In the genomic region with DNA sequence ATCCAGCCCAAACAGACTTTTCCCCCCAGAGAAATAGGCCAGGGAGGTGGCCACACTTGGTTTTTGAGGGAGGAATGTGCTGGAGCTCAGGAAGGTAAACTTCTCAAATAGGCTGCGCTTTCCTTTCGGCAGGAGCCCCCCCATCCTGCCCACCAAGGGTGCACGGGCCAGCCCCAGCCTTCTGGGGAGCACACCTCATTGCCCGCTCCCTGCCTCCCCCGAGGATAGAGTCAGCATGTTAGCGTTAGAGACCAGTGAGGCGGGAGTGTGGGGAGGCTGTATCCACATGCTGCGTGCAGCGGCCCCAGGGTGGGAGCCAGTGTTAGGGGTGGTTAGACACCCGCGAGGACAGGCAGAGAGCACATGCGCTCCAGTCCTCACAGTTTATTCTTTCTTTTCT, we compare ENCODE assay signal across 23 cellular contexts. TPM values are rescaled to one million over a fixed set of nuclear protein-coding genes. Genes with fewer than 3 reads are reported as not detected.
DNase-seq lines count a peak whose midpoint lies in the region; TF ChIP-seq lines count a peak whose summit lies in the region.
"Had no signal": no experiment of that assay in that cellular context is flagged by ENCODE, and none has a peak within 500 bp of the region (broad histone marks: within the 10 kb centered on the region; RNA-seq: fewer than 3 reads in every experiment).

No MANE protein-coding gene starts in this region.

- H2BK12ac ChIP-seq in trophoblast cell (ENCODE audit: low read length), result no peak overlapping the region

- H3K18ac ChIP-seq in trophoblast cell (ENCODE audit: low read length), result no peak overlapping the region

- no peaks in the 10 kb centered on the region for H3K9me3 ChIP-seq in HEK293 (ENCODE audit: control insufficient read depth, insufficient read depth, low read depth, low read length)
- no peaks in the 10 kb centered on the region for H3K9me3 ChIP-seq in endodermal cell (ENCODE audit: control insufficient read depth, low read length)
- no peaks in the 10 kb centered on the region for H3K9me3 ChIP-seq in trophoblast cell (ENCODE audit: insufficient read depth, low read depth, low read length)
- H3K9me3 ChIP-seq: heart right ventricle, Peyer's patch had no signal

- H3K36me3 Mint-ChIP-seq in endodermal cell (ENCODE audit: low read depth), result peaks cover 33% of the 10 kb centered on the region

- H2BK5ac ChIP-seq in trophoblast cell (ENCODE audit: low read depth, low read length, poor library complexity), result no peak overlapping the region

- POLR2A ChIA-PET in HEK293 (lab: Yijun Ruan, JAX), result no interaction called here

- H3K79me1 ChIP-seq in trophoblast cell (ENCODE audit: low read length), result no peaks in the 10 kb centered on the region

- no peak overlapping the region for H2AK5ac ChIP-seq in trophoblast cell (ENCODE audit: low read length)

- TF ChIP-seq CTCF in HEK293 (tag by site-specific recombination; IDR thresholded peaks at IDR 0.05), result no peak
- TF ChIP-seq CTCF in endodermal cell (conservative IDR thresholded peaks at IDR 0.05), result no peak

- H3K9me3 Mint-ChIP-seq in endodermal cell, result no peaks in the 10 kb centered on the region
- H3K9me3 Mint-ChIP-seq: CD4-positive, alpha-beta memory T cell; memory B cell; T-cell had no signal

- peaks cover 23% of the 10 kb centered on the region for H3K4me1 Mint-ChIP-seq in endodermal cell
- H3K4me1 Mint-ChIP-seq: CD4-positive, alpha-beta memory T cell; memory B cell; T-cell had no signal

- H2AFZ ChIP-seq in trophoblast cell (ENCODE audit: insufficient read depth, low read length, poor library complexity), result no peak overlapping the region
- H2AFZ ChIP-seq: GM23248 had no signal

- H3K4me2 ChIP-seq in trophoblast cell (ENCODE audit: low read length), result no peak overlapping the region
- H3K4me2 ChIP-seq: smooth muscle cell had no signal

- DNase-seq in COLO668 (lab: John Stamatoyannopoulos, UW; ENCODE audit: unreplicated experiment) (peak; percentile 6), endodermal cell (peak; percentile 50), trophoblast cell (no peak), T-helper 1 cell (no peak)
- no peak for DNase-seq in effector CD4-positive, alpha-beta T cell
- DNase-seq in activated CD4-positive, alpha-beta T cell treated with anti-CD3 and anti-CD28 coated beads for 4 hours, result no peak
- DNase-seq: activated CD4-positive, CD25-positive, alpha-beta regulatory T cell treated with anti-CD3 and anti-CD28 coated beads, Interleukin-2, amount 50 U/mL, for 72 hours; activated CD8-positive, alpha-beta T cell treated with anti-CD3 and anti-CD28 coated beads, Interleukin-2, amount 10 ng/mL, durations not matched to agents 7 days and 5 days; activated effector memory CD4-positive, alpha-beta T cell treated with Interleukin-2 at 50 U/mL for 16 hours; activated T-cell treated with anti-CD3 and anti-CD28 coated beads for 4 hours; CD4-positive, alpha-beta memory T cell; effector memory CD4-positive, alpha-beta T cell; foreskin keratinocyte; GF-D8; GM23248; heart right ventricle; NCI-H1930; Peyer's patch; stimulated activated CD4-positive, alpha-beta T cell treated with anti-CD3 and anti-CD28 coated beads, Interleukin-2, amount 100 ng/mL, for 24 hours; T-cell had no signal

- no peak overlapping the region for H3K4me3 Mint-ChIP-seq in endodermal cell
- H3K4me3 Mint-ChIP-seq: activated CD8-positive, alpha-beta T cell treated with anti-CD3 and anti-CD28 coated beads, Interleukin-2, amount 10 ng/mL, durations not matched to agents 7 days and 5 days; memory B cell; T-cell had no signal

- 0 out of 2 replicates have a peak overlapping the region, but pooled peaks have one; percentile 11 for H3K27ac ChIP-seq in HEK293 (ENCODE audit: extremely low read depth, low read depth, low read length)
- no peak overlapping the region for H3K27ac ChIP-seq in endodermal cell (ENCODE audit: low read depth, low read length)
- no peak overlapping the region for H3K27ac ChIP-seq in trophoblast cell (ENCODE audit: low read depth, low read length)
- H3K27ac ChIP-seq: foreskin keratinocyte, GM23248, heart right ventricle, Peyer's patch had no signal

- H3K27ac Mint-ChIP-seq in endodermal cell, result no peak overlapping the region
- H3K27ac Mint-ChIP-seq: activated CD8-positive, alpha-beta T cell treated with anti-CD3 and anti-CD28 coated beads, Interleukin-2, amount 10 ng/mL, durations not matched to agents 7 days and 5 days; memory B cell; T-cell had no signal

- H3K9ac ChIP-seq in endodermal cell (ENCODE audit: extremely low read depth, low read length, poor library complexity, severe bottlenecking) (no peak overlapping the region), trophoblast cell (ENCODE audit: low read length) (no peak overlapping the region)
- H3K9ac ChIP-seq: GM23248 had no signal

- H4K12ac ChIP-seq in trophoblast cell (ENCODE audit: low read depth, low read length), result no peak overlapping the region

- no peak overlapping the region for H3K4ac ChIP-seq in trophoblast cell (ENCODE audit: low read depth, low read length)

- WGBS in endodermal cell (ENCODE audit: insufficient coverage in 1 of 2, insufficient read length in 1 of 2), 2 experiments, result 90 to 91% methylated on average over 8 to 12 of the region's 12 CpGs
- no CpG with 5 or more reads among the region's 12 CpGs for WGBS in trophoblast cell (ENCODE audit: extremely low coverage, insufficient coverage, insufficient read length)

- H3K4me3 ChIP-seq in HEK293 (ENCODE audit: low read depth, low read length), result no peak overlapping the region
- no peak overlapping the region for H3K4me3 ChIP-seq in endodermal cell (ENCODE audit: low read length)
- peak overlapping the region; percentile 41 for H3K4me3 ChIP-seq in trophoblast cell (ENCODE audit: low read depth, low read length)
- H3K4me3 ChIP-seq: GM23248, heart right ventricle, Peyer's patch, smooth muscle cell had no signal

- H3K36me3 ChIP-seq in HEK293 (ENCODE audit: control insufficient read depth in 2 of 2, insufficient read depth in 1 of 2, low read length in 2 of 2), result peaks cover 0 to 64% of the 10 kb centered on the region in 2 experiments; a peak in 1 of 3 replicates
- H3K36me3 ChIP-seq in endodermal cell (ENCODE audit: control insufficient read depth, insufficient read depth, low read length), result peaks cover 9% of the 10 kb centered on the region
- peaks cover 49 to 56% of the 10 kb centered on the region in 2 experiments for H3K36me3 ChIP-seq in trophoblast cell (ENCODE audit: control insufficient read depth in 1 of 2, insufficient read depth in 2 of 2, low read length in 2 of 2)

- no peak overlapping the region for H3K23ac ChIP-seq in trophoblast cell (ENCODE audit: low read length)

- no peak overlapping the region for H4K91ac ChIP-seq in trophoblast cell (ENCODE audit: low read depth, low read length)

- H3K14ac ChIP-seq in trophoblast cell (ENCODE audit: low read length), result no peak overlapping the region

- peaks cover 10% of the 10 kb centered on the region for H3K4me1 ChIP-seq in HEK293 (ENCODE audit: control insufficient read depth, insufficient read depth, low read length)
- peaks cover 10% of the 10 kb centered on the region for H3K4me1 ChIP-seq in endodermal cell (ENCODE audit: control insufficient read depth, insufficient read depth, low read length)
- no peaks in the 10 kb centered on the region for H3K4me1 ChIP-seq in trophoblast cell (ENCODE audit: control insufficient read depth in 1 of 2, insufficient read depth in 2 of 2, low read length in 2 of 2)
- H3K4me1 ChIP-seq: foreskin keratinocyte, Peyer's patch had no signal

- H4K8ac ChIP-seq in trophoblast cell (ENCODE audit: low read depth, low read length), result no peak overlapping the region

- no peak overlapping the region for H2BK120ac ChIP-seq in trophoblast cell (ENCODE audit: insufficient read depth, low read length, poor library complexity)

- H3K27me3 ChIP-seq in endodermal cell (ENCODE audit: control insufficient read depth, insufficient read depth, low read length, poor library complexity, severe bottlenecking), result no peaks in the 10 kb centered on the region
- no peaks in the 10 kb centered on the region for H3K27me3 ChIP-seq in trophoblast cell (ENCODE audit: insufficient read depth, low read length)
- H3K27me3 ChIP-seq: foreskin keratinocyte, heart right ventricle, Peyer's patch had no signal

- CTCF ChIA-PET in HEK293 (lab: Yijun Ruan, JAX), result interaction anchor here (0.8 to 1.2 kb wide), 4 partner anchors 32 to 121 kb away, joined by 3 to 5 read pairs (median 4); no protein-coding TSS in a partner anchor

- no peaks in the 10 kb centered on the region for H3K79me2 ChIP-seq in trophoblast cell (ENCODE audit: control insufficient read depth, insufficient read depth, low read length, poor library complexity)

- no peaks in the 10 kb centered on the region for H3K27me3 Mint-ChIP-seq in endodermal cell (ENCODE audit: insufficient read depth)
- H3K27me3 Mint-ChIP-seq: CD4-positive, alpha-beta memory T cell; memory B cell; T-cell had no signal

TF ChIP-seq in HEK293, 187 proteins besides CTCF, POLR2A, EP300 and RAD21:
- TF ChIP-seq, protein P1, sequence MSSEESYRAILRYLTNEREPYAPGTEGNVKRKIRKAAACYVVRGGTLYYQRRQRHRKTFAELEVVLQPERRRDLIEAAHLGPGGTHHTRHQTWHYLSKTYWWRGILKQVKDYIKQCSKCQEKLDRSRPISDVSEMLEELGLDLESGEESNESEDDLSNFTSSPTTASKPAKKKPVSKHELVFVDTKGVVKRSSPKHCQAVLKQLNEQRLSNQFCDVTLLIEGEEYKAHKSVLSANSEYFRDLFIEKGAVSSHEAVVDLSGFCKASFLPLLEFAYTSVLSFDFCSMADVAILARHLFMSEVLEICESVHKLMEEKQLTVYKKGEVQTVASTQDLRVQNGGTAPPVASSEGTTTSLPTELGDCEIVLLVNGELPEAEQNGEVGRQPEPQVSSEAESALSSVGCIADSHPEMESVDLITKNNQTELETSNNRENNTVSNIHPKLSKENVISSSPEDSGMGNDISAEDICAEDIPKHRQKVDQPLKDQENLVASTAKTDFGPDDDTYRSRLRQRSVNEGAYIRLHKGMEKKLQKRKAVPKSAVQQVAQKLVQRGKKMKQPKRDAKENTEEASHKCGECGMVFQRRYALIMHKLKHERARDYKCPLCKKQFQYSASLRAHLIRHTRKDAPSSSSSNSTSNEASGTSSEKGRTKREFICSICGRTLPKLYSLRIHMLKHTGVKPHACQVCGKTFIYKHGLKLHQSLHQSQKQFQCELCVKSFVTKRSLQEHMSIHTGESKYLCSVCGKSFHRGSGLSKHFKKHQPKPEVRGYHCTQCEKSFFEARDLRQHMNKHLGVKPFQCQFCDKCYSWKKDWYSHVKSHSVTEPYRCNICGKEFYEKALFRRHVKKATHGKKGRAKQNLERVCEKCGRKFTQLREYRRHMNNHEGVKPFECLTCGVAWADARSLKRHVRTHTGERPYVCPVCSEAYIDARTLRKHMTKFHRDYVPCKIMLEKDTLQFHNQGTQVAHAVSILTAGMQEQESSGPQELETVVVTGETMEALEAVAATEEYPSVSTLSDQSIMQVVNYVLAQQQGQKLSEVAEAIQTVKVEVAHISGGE (tag by site-specific recombination; conservative IDR thresholded peaks at IDR 0.05; ENCODE audit: low read depth), result no peak
- peak; percentile 68 for TF ChIP-seq GLIS1 (tag by site-specific recombination; IDR thresholded peaks at IDR 0.05)

RNA-seq across cellular contexts. Expression of a gene that starts 42.3 kb away (rescaled TPM):
- 1 to 10 TPM; 1.8 to 5.9 TPM for total RNA-seq in endodermal cell
- polyA plus RNA-seq in endodermal cell (2013, experiment 1 of 2), result 11.1 TPM
- polyA plus RNA-seq in endodermal cell (2013, experiment 2 of 2), result 13.9 TPM
- polyA plus RNA-seq in trophoblast cell (2013), result 0.37 and 0.40 TPM in 2 replicates
- total RNA-seq: GM23248 had no signal
- polyA plus RNA-seq: foreskin keratinocyte, GM23248 had no signal

Comparison
In these comparisons a context has a peak if more than half of its experiments do, and no peak if none do; other contexts are left out.
1. DNase-seq: peak in COLO668 (single experiment) and endodermal cell (single experiment); none in trophoblast cell (0 of 2), effector CD4-positive, alpha-beta T cell (single experiment), T-helper 1 cell (0 of 5) and activated CD4-positive, alpha-beta T cell treated with anti-CD3 and anti-CD28 coated beads for 4 hours (0 of 2).